Comparison of ENCODE assay signal across 8 cellular contexts in genomic region chr20:50460608-50461268, GRCh38. TPM values are rescaled to one million over a fixed set of nuclear protein-coding genes. Genes with fewer than 3 reads are reported as not detected.
DNase-seq lines count a peak whose midpoint lies in the region; ATAC-seq lines count a peak whose summit lies in the region.

No MANE protein-coding gene starts in this region.

- no peak overlapping the region for H3K27ac Mint-ChIP-seq in activated CD4-positive, alpha-beta T cell treated with anti-CD3 and anti-CD28 coated beads, Interleukin-2, amount 10 ng/mL, durations not matched to agents 7 days and 5 days
- H3K27ac Mint-ChIP-seq in dendritic cell treated with granulocyte-macrophage colony-stimulating factor and Interleukin-4, amounts not matched to agents 40 ng/mL and 50 ng/mL, for 4 days: peak overlapping the region; percentile 50

- H3K4me1 Mint-ChIP-seq in activated CD4-positive, alpha-beta T cell treated with anti-CD3 and anti-CD28 coated beads, Interleukin-2, amount 10 ng/mL, durations not matched to agents 7 days and 5 days: peaks cover 26% of the 10 kb centered on the region
- H3K4me1 Mint-ChIP-seq in dendritic cell treated with granulocyte-macrophage colony-stimulating factor and Interleukin-4, amounts not matched to agents 40 ng/mL and 50 ng/mL, for 4 days (ENCODE audit: low read depth): peaks cover 52% of the 10 kb centered on the region

- DNase-seq in DMS 273 (lab: John Stamatoyannopoulos, UW; ENCODE audit: unreplicated experiment): peak; percentile 90
- DNase-seq in NCI-H524 (lab: John Stamatoyannopoulos, UW): peak; percentile 75 to 78
- DNase-seq in activated CD4-positive, alpha-beta T cell treated with anti-CD3 and anti-CD28 coated beads, Interleukin-2, amount 10 ng/mL, durations not matched to agents 7 days and 5 days: peak; percentile 83
- peak; percentile 79 to 86 for DNase-seq in lung microvascular endothelial cell (ENCODE audit: low read depth in 2 of 2)
- peak; percentile 67 for DNase-seq in stimulated activated CD8-positive, alpha-beta memory T cell treated with anti-CD3 and anti-CD28 coated beads, Interleukin-12 subunit alpha, Interleukin-12 subunit beta, amount 100 ng/mL, for 1 hour (ENCODE audit: low read depth)

- no peaks in the 10 kb centered on the region for H3K36me3 Mint-ChIP-seq in activated CD4-positive, alpha-beta T cell treated with anti-CD3 and anti-CD28 coated beads, Interleukin-2, amount 10 ng/mL, durations not matched to agents 7 days and 5 days (ENCODE audit: low read depth)
- H3K36me3 Mint-ChIP-seq in dendritic cell treated with granulocyte-macrophage colony-stimulating factor and Interleukin-4, amounts not matched to agents 40 ng/mL and 50 ng/mL, for 4 days (ENCODE audit: low read depth): no peaks in the 10 kb centered on the region

- ATAC-seq in HG02642 (IDR thresholded peaks at IDR 0.05; ENCODE audit: poor library complexity, unreplicated experiment) (peak; percentile 77), HG03097 (IDR thresholded peaks at IDR 0.05; ENCODE audit: low FRiP score, unreplicated experiment) (no peak)

- intact Hi-C loops in dendritic cell treated with granulocyte-macrophage colony-stimulating factor and Interleukin-4, amounts not matched to agents 40 ng/mL and 50 ng/mL, for 4 days (cut with micrococcal nuclease): loop anchor here (1.0 kb wide), 2 partner anchors 270 to 274 kb away; partner anchors contain the start of gene CEBPB

- no peaks in the 10 kb centered on the region for H3K9me3 Mint-ChIP-seq in activated CD4-positive, alpha-beta T cell treated with anti-CD3 and anti-CD28 coated beads, Interleukin-2, amount 10 ng/mL, durations not matched to agents 7 days and 5 days
- H3K9me3 Mint-ChIP-seq in dendritic cell treated with granulocyte-macrophage colony-stimulating factor and Interleukin-4, amounts not matched to agents 40 ng/mL and 50 ng/mL, for 4 days: no peaks in the 10 kb centered on the region

- H3K4me3 Mint-ChIP-seq in activated CD4-positive, alpha-beta T cell treated with anti-CD3 and anti-CD28 coated beads, Interleukin-2, amount 10 ng/mL, durations not matched to agents 7 days and 5 days: no peak overlapping the region
- H3K4me3 Mint-ChIP-seq in dendritic cell treated with granulocyte-macrophage colony-stimulating factor and Interleukin-4, amounts not matched to agents 40 ng/mL and 50 ng/mL, for 4 days: no peak overlapping the region

- POLR2A ChIA-PET in activated CD4-positive, alpha-beta T cell treated with anti-CD3 and anti-CD28 coated beads, Interleukin-2, amount 10 ng/mL, durations not matched to agents 7 days and 5 days (lab: Charles Lee): no interaction called here

- CTCF ChIA-PET in activated CD4-positive, alpha-beta T cell treated with anti-CD3 and anti-CD28 coated beads, Interleukin-2, amount 10 ng/mL, durations not matched to agents 7 days and 5 days (lab: Charles Lee): interaction anchor here (0.7 to 1.5 kb wide), 4 partner anchors 9 to 282 kb away, joined by 3 to 4 read pairs (median 3); no protein-coding TSS in a partner anchor

- peaks cover 4% of the 10 kb centered on the region for H3K27me3 Mint-ChIP-seq in activated CD4-positive, alpha-beta T cell treated with anti-CD3 and anti-CD28 coated beads, Interleukin-2, amount 10 ng/mL, durations not matched to agents 7 days and 5 days
- H3K27me3 Mint-ChIP-seq in dendritic cell treated with granulocyte-macrophage colony-stimulating factor and Interleukin-4, amounts not matched to agents 40 ng/mL and 50 ng/mL, for 4 days: no peaks in the 10 kb centered on the region

RNA-seq across cellular contexts. Expression of gene PTPN1, which starts 49.4 kb away (rescaled TPM):
- total RNA-seq in activated CD4-positive, alpha-beta T cell treated with anti-CD3 and anti-CD28 coated beads, Interleukin-2, amount 10 ng/mL, durations not matched to agents 7 days and 5 days: 10 to 100 TPM; 66.4 to 75.3 TPM
- 21.6 and 25.6 TPM in 2 replicates for total RNA-seq in lung microvascular endothelial cell
